In the genomic region with DNA sequence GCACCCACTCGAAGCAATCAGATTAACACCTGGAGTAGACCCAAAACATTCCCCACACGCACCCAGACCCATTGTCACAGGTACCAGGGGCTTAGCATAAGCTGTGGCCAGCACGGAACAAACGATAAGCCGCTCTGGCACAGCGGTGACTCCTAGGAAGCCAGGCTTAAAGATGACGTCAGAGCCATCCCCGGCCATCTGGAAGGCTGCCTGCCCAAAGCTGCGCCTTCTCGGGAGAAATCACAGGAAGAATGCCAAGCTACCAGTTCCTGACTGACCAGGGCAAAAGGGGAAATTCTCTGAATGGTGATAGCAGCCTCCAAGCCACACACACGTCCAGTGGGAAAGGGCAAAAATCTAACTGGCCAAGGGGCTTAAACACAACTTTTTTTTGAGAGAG, we compare ENCODE assay signal across 9 cellular contexts. TPM values are rescaled to one million over a fixed set of nuclear protein-coding genes. Genes with fewer than 3 reads are reported as not detected.
A peak's percentile ranks its signal among the peaks of the same experiment; 100 is the strongest.
DNase-seq lines count a peak whose midpoint lies in the region; ATAC-seq and TF ChIP-seq lines count a peak whose summit lies in the region.
"Had no signal": no experiment of that assay in that cellular context is flagged by ENCODE, and none has a peak within 500 bp of the region (broad histone marks: within the 10 kb centered on the region; RNA-seq: fewer than 3 reads in every experiment).

No MANE protein-coding gene starts in this region.

- H3K4me2 ChIP-seq in fibroblast of lung (ENCODE audit: extremely low read depth, insufficient read depth, low read length) = peak overlapping the region; percentile 85

- no peaks in the 10 kb centered on the region for H3K79me2 ChIP-seq in fibroblast of lung (ENCODE audit: control insufficient read depth, insufficient read depth, low read length)

- H3K9me3 ChIP-seq in fibroblast of lung (ENCODE audit: control insufficient read depth, insufficient read depth, low read depth, low read length) = no peaks in the 10 kb centered on the region

- no peak overlapping the region for H3K9ac ChIP-seq in fibroblast of lung (ENCODE audit: insufficient read depth, low read length)

- peaks cover 4% of the 10 kb centered on the region for H3K4me1 ChIP-seq in fibroblast of lung (ENCODE audit: control insufficient read depth, extremely low read depth, insufficient read depth, low read length)

- no peak overlapping the region for H3K4me3 ChIP-seq in fibroblast of lung (replicated peaks in 1 of 4; ENCODE audit: control extremely low read depth in 1 of 4, insufficient read depth in 1 of 4, low read depth in 3 of 4, low read length in 4 of 4)

- H3K36me3 ChIP-seq in fibroblast of lung (ENCODE audit: control insufficient read depth, insufficient read depth, low read length) = no peaks in the 10 kb centered on the region

- no peaks in the 10 kb centered on the region for H3K27me3 ChIP-seq in fibroblast of lung (ENCODE audit: control insufficient read depth, insufficient read depth, low read length)

- ATAC-seq in GM21367 (IDR thresholded peaks at IDR 0.05; ENCODE audit: unreplicated experiment) (no peak), GM21576 (IDR thresholded peaks at IDR 0.05; ENCODE audit: unreplicated experiment) (no peak)
- ATAC-seq: activated CD8-positive, alpha-beta T cell treated with anti-CD3 and anti-CD28 coated beads for 36 hours had no signal

- H4K20me1 ChIP-seq in fibroblast of lung (ENCODE audit: control insufficient read depth, extremely low read depth, insufficient read depth, low read length) = no peaks in the 10 kb centered on the region

- H2AFZ ChIP-seq in fibroblast of lung (ENCODE audit: low read length) = peak overlapping the region; percentile 62

- DNase-seq in EL (peak; percentile 91), NCI-H774 (lab: John Stamatoyannopoulos, UW) (peak; percentile 2), fibroblast of lung (ENCODE audit: low read depth in 2 of 2) (peak; percentile 81 to 89), pulmonary artery endothelial cell (ENCODE audit: low read depth, low spot score) (peak; percentile 26), RPMI8226 (no peak)
- DNase-seq in stimulated activated CD4-positive, alpha-beta T cell treated with anti-CD3 and anti-CD28 coated beads, Interleukin-2, amount 100 ng/mL, for 24 hours = no peak
- DNase-seq: activated CD8-positive, alpha-beta T cell treated with anti-CD3 and anti-CD28 coated beads for 36 hours had no signal

- H3K27ac ChIP-seq in fibroblast of lung (ENCODE audit: insufficient read depth, low read length) = no peak overlapping the region

- no peak for TF ChIP-seq CTCF in fibroblast of lung (conservative IDR thresholded peaks at IDR 0.05 in 1 of 2, IDR thresholded peaks at IDR 0.05 in 1 of 2; ENCODE audit: low read depth in 1 of 2, low read length in 2 of 2)

RNA-seq across cellular contexts. Expression of gene WIPI2, which starts 13.0 kb away (rescaled TPM):
- total RNA-seq in fibroblast of lung (55.0 and 60.9 TPM in 2 replicates), pulmonary artery endothelial cell (78.6 and 101 TPM in 2 replicates)
- 72.9 and 75.2 TPM in 2 replicates for polyA plus RNA-seq in fibroblast of lung
- 58.6 and 62.6 TPM in 2 replicates for polyA plus RNA-seq in fibroblast of lung (2012)
- 52.6 and 54.3 TPM in 2 replicates for polyA minus RNA-seq in fibroblast of lung (ENCODE audit: low replicate concordance)

Comparison
In these comparisons a context has a peak if more than half of its experiments do, and no peak if none do; other contexts are left out.
1. DNase-seq: peak in EL (single experiment), NCI-H774 (single experiment), fibroblast of lung (2 of 2) and pulmonary artery endothelial cell (single experiment); none in RPMI8226 (single experiment) and stimulated activated CD4-positive, alpha-beta T cell treated with anti-CD3 and anti-CD28 coated beads, Interleukin-2, amount 100 ng/mL, for 24 hours (0 of 2).